Comparison of ENCODE assay signal across 7 cellular contexts in the genomic region with DNA sequence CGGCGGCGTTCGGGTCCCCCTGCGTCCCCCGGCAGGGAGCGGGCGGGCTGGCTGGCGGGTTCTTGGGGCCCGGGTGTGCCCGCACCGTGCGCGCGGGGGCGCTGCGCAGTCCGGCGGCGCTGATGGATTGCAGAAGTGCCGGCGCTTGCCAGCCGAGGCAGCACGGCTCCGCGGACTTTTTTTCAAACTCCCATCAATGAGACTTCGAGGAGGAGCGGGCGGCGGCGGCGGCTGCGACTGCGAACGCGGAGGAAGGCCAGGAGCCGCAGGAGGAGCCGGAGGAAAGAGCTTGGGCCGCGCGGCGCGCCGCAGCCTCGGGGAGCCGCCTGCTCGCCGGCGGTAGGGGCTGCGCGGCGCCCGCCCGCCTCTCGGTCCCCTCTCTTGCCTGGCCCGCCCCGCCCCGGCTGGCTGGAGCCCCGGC. TPM values are rescaled to one million over a fixed set of nuclear protein-coding genes. Genes with fewer than 3 reads are reported as not detected.
DNase-seq lines count a peak whose midpoint lies in the region; ATAC-seq and TF ChIP-seq lines count a peak whose summit lies in the region.

Gene GLI2 (plus strand): TSS at position 119 of the 421 bp plus-strand sequence. CDS start 61,453 bp downstream, outside the sequence.

- H3K4ac ChIP-seq in IMR-90 (ENCODE audit: low read depth, low read length) = peak within 1 kb of the TSS; percentile 97

- 0% methylated on average over 20 of the region's 59 CpGs; no CpG with 5 or more reads in 1 of the 2 experiments for WGBS in IMR-90 (ENCODE audit: extremely low coverage in 2 of 2, insufficient read length in 1 of 2), 2 experiments
- WGBS in liver = under 1% methylated on average over 59 of the region's 59 CpGs

- H3K56ac ChIP-seq in IMR-90 (ENCODE audit: extremely low read depth, insufficient read depth, low read length) = peak within 1 kb of the TSS; percentile 91

- H2BK20ac ChIP-seq in IMR-90 (ENCODE audit: low read depth, low read length) = peak within 1 kb of the TSS; percentile 89

- peak; percentile 65 for TF ChIP-seq RAD21 in IMR-90 (IDR thresholded peaks at IDR 0.05; ENCODE audit: low read length)
- peak in 1 of 2 donors; percentile 35 for TF ChIP-seq RAD21 in liver (IDR thresholded peaks at IDR 0.05)

- H3K4me1 ChIP-seq in IMR-90 (ENCODE audit: control insufficient read depth, insufficient read depth, low read length) (peaks cover 34% of the 10 kb centered on the region), liver (ENCODE audit: control insufficient read depth in 4 of 4, insufficient read depth in 4 of 4, low read length in 3 of 4) (peaks cover 11 to 22% (median 19%) of the 10 kb centered on the region in 4 donors)

- in situ Hi-C loops in IMR-90 (cut with MboI; ENCODE audit: low sequenced_read_pairs) (loop anchor here (10.0 kb wide), 1 partner anchor 79 kb away; no protein-coding TSS in a partner anchor), SK-MEL-5 (cut with HindIII; ENCODE audit: low pct_unique_long_range_greater_than_20kb, low sequenced_read_pairs) (no loop called here)

- H3K9me1 ChIP-seq in IMR-90 (ENCODE audit: insufficient read depth, low read length) = peaks cover 16% of the 10 kb centered on the region

- H3K18ac ChIP-seq in IMR-90 (ENCODE audit: low read depth, low read length) = peak within 1 kb of the TSS; percentile 83

- CTCF ChIA-PET in IMR-90 (lab: Yijun Ruan, JAX) = interaction anchor here (0.6 to 1.5 kb wide), 3 partner anchors 44 to 179 kb away, joined by 3 to 4 read pairs (median 4); no protein-coding TSS in a partner anchor

- ATAC-seq in IMR-90 (ENCODE audit: low read depth) = peak; percentile 63

- intact Hi-C loops in IMR-90 (cut with micrococcal nuclease) = loop anchor here (1.0 to 5.0 kb wide), 4 partner anchors 85 to 340 kb away; no protein-coding TSS in a partner anchor

- H2AFZ ChIP-seq in IMR-90 (replicated peaks; ENCODE audit: low read length, poor library complexity) = peak within 1 kb of the TSS; percentile 89

- H2BK5ac ChIP-seq in IMR-90 (ENCODE audit: low read depth, low read length, poor library complexity, severe bottlenecking) = peak within 1 kb of the TSS; percentile 96

- dilution Hi-C loops in IMR-90 (cut with HindIII; ENCODE audit: low sequenced_read_pairs, unreplicated experiment) = no loop called here

- peak within 1 kb of the TSS; percentile 82 for H2AK5ac ChIP-seq in IMR-90 (ENCODE audit: low read depth, low read length)

- H4K8ac ChIP-seq in IMR-90 (ENCODE audit: low read depth in 2 of 2, low read length in 2 of 2) = peak within 1 kb of the TSS; percentile 91 to 92

- H3K9me3 ChIP-seq in IMR-90 (ENCODE audit: control insufficient read depth, insufficient read depth, low read length) = no peaks in the 10 kb centered on the region
- no peaks in the 10 kb centered on the region for H3K9me3 ChIP-seq in liver (ENCODE audit: control insufficient read depth in 4 of 4, low read length in 3 of 4)

- TF ChIP-seq CTCF in GM10266 (IDR thresholded peaks at IDR 0.05; ENCODE audit: control insufficient read depth, insufficient read depth, low read depth, missing control alignments) = peak; percentile 34
- TF ChIP-seq CTCF in IMR-90 (conservative IDR thresholded peaks at IDR 0.05; ENCODE audit: low read depth, low read length) = peak; percentile 85
- peak; percentile 35 for TF ChIP-seq CTCF in liver (IDR thresholded peaks at IDR 0.05; ENCODE audit: low read depth, low read length, missing input control)

- peak within 1 kb of the TSS; percentile 93 for H3K4me3 ChIP-seq in IMR-90 (ENCODE audit: insufficient read depth, low read depth, low read length)
- peak within 1 kb of the TSS in 1 of 3 donors; percentile 54 for H3K4me3 ChIP-seq in liver (ENCODE audit: low read depth in 1 of 3, low read length in 3 of 3)

- POLR2A ChIA-PET in IMR-90 (lab: Charles Lee; ENCODE audit: unreplicated experiment) = no interaction called here

- H2AK9ac ChIP-seq in IMR-90 (replicated peaks; ENCODE audit: low read depth, low read length, poor library complexity) = peak within 1 kb of the TSS; percentile 97

- H3K4me2 ChIP-seq in IMR-90 (ENCODE audit: low read depth, low read length) = peak within 1 kb of the TSS; percentile 68

- H3K27me3 ChIP-seq in IMR-90 (ENCODE audit: control insufficient read depth, insufficient read depth, low read length) (no peaks in the 10 kb centered on the region), liver (ENCODE audit: control insufficient read depth in 4 of 4, insufficient read depth in 4 of 4, low read length in 3 of 4) (peaks cover 9 to 26% (median 21%) of the 10 kb centered on the region in 4 donors)

- no TSS peak for BruUV-seq in IMR-90 (replicated peaks; lab: Mats Ljungman, UMichigan)

- DNase-seq in GM10266 (ENCODE audit: extremely low spot score) (peak; percentile 66), IMR-90 (peak; percentile 87), SK-MEL-5 (ENCODE audit: low read depth, low spot score) (peak; percentile 62), dermis blood vessel endothelial cell (peak; percentile 84), NCI-H2029 treated with DMSO at 0.1 percent for 48 hours (lab: John Stamatoyannopoulos, UW) (no peak)
- DNase-seq in stimulated activated CD8-positive, alpha-beta memory T cell treated with anti-CD3 and anti-CD28 coated beads, Interleukin-4, amount 100 ng/mL, for 24 hours (ENCODE audit: low read depth) = peak; percentile 13

- H2BK120ac ChIP-seq in IMR-90 (ENCODE audit: low read depth, low read length) = peak within 1 kb of the TSS; percentile 95

- H3K79me1 ChIP-seq in IMR-90 (ENCODE audit: low read depth in 1 of 2, low read length in 2 of 2) = peaks cover 10 to 63% of the 10 kb centered on the region in 2 experiments

- no peaks in the 10 kb centered on the region for H3K36me3 ChIP-seq in IMR-90 (ENCODE audit: control insufficient read depth, insufficient read depth, low read length)
- no peaks in the 10 kb centered on the region for H3K36me3 ChIP-seq in liver (ENCODE audit: control insufficient read depth in 4 of 4, insufficient read depth in 3 of 4, low read depth in 1 of 4, low read length in 3 of 4)

- TF ChIP-seq POLR2A in IMR-90 (IDR thresholded peaks at IDR 0.05; ENCODE audit: low read depth, low read length) = peak; percentile 20; the same call in 1 of the 2 replicates

- peak within 1 kb of the TSS; percentile 91 for H3K9ac ChIP-seq in IMR-90 (ENCODE audit: low read depth, low read length)
- H3K9ac ChIP-seq in liver (ENCODE audit: low read depth in 1 of 2, low read length in 2 of 2) = no peak within 1 kb of the TSS

- H3K23ac ChIP-seq in IMR-90 (ENCODE audit: low read depth, low read length) = peak within 1 kb of the TSS; percentile 100

- H3K27ac ChIP-seq in IMR-90 (ENCODE audit: insufficient read depth, low read length) = peak within 1 kb of the TSS; percentile 98
- H3K27ac ChIP-seq in liver (ENCODE audit: low read depth in 1 of 2, low read length in 2 of 2) = peak within 1 kb of the TSS; percentile 18 to 40

- H4K91ac ChIP-seq in IMR-90 (ENCODE audit: insufficient read depth, low read depth, low read length) = peak within 1 kb of the TSS; percentile 96

- H2BK15ac ChIP-seq in IMR-90 (ENCODE audit: low read depth, low read length) = 0 out of 3 replicates have a peak within 1 kb of the TSS, but pooled peaks have one; percentile 15

- H4K5ac ChIP-seq in IMR-90 (ENCODE audit: low read depth, low read length) = peak within 1 kb of the TSS; percentile 81

- H4K20me1 ChIP-seq in IMR-90 (ENCODE audit: insufficient read depth, low read length) = peaks cover 30% of the 10 kb centered on the region

- H3K14ac ChIP-seq in IMR-90 (replicated peaks; ENCODE audit: low read depth, low read length) = peak within 1 kb of the TSS; percentile 98

TF ChIP-seq in IMR-90, 13 proteins besides CTCF, POLR2A, EP300 and RAD21 (continues in another document):
- TF ChIP-seq MAFK (IDR thresholded peaks at IDR 0.05; ENCODE audit: low read depth, low read length) (no peak), MXI1 (IDR thresholded peaks at IDR 0.05; ENCODE audit: borderline replicate concordance, low read depth, low read length) (peak; percentile 57; the same call in 1 of the 2 replicates), RFX5 (IDR thresholded peaks at IDR 0.05; ENCODE audit: low read depth, low read length) (no peak)
- TF ChIP-seq, protein P1, sequence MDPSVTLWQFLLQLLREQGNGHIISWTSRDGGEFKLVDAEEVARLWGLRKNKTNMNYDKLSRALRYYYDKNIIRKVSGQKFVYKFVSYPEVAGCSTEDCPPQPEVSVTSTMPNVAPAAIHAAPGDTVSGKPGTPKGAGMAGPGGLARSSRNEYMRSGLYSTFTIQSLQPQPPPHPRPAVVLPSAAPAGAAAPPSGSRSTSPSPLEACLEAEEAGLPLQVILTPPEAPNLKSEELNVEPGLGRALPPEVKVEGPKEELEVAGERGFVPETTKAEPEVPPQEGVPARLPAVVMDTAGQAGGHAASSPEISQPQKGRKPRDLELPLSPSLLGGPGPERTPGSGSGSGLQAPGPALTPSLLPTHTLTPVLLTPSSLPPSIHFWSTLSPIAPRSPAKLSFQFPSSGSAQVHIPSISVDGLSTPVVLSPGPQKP (IDR thresholded peaks at IDR 0.05; ENCODE audit: borderline replicate concordance, low read depth, low read length) = no peak

TF ChIP-seq in liver, 16 proteins besides CTCF, POLR2A, EP300 and RAD21 (continues in another document):
- TF ChIP-seq RXRA (IDR thresholded peaks at IDR 0.05) = no peak
- TF ChIP-seq, protein P2, sequence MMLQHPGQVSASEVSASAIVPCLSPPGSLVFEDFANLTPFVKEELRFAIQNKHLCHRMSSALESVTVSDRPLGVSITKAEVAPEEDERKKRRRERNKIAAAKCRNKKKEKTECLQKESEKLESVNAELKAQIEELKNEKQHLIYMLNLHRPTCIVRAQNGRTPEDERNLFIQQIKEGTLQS (IDR thresholded peaks at IDR 0.05) = no peak
- no peak for TF ChIP-seq HNF4G (IDR thresholded peaks at IDR 0.05)
- TF ChIP-seq GABPA (IDR thresholded peaks at IDR 0.05 in 1 of 2, conservative IDR thresholded peaks at IDR 0.05 in 1 of 2) = no peak

RNA-seq across cellular contexts. Expression of gene GLI2, which starts in this region (rescaled TPM):
- total RNA-seq in IMR-90 (2012; rRNA removed) = 3.8 and 4.7 TPM in 2 replicates
- polyA plus RNA-seq in IMR-90 (2012; rRNA removed) = 26.0 and 31.5 TPM in 2 replicates
- 7.6 and 16.7 TPM in 2 replicates for polyA plus RNA-seq in IMR-90 (2012; cell fraction: cytosol; rRNA removed)
- polyA plus RNA-seq in IMR-90 (2012; cell fraction: nucleus; rRNA removed; ENCODE audit: low replicate concordance) = 57.0 and 124 TPM in 2 replicates
- 0.16 and 0.24 TPM in 2 replicates for total RNA-seq in SK-MEL-5 (2014; rRNA removed; shearing (Covaris generic))
- 0.02 and 0.46 TPM in 2 replicates for polyA plus RNA-seq in SK-MEL-5 (2015; cell fraction: cytosol; rRNA removed)
- polyA plus RNA-seq in SK-MEL-5 (2015; cell fraction: nucleus; rRNA removed) = 0.14 and 0.20 TPM in 2 replicates
- 0.34 TPM in 1 of 2 replicates, not detected in the other for total RNA-seq in dermis blood vessel endothelial cell
- total RNA-seq in liver = under 1 TPM; 0.08 to 0.14 TPM
- polyA plus RNA-seq in liver = under 1 TPM; 0.04 to 0.16 TPM

Comparison
In these comparisons a context has a peak if more than half of its experiments do, and no peak if none do; other contexts are left out.
1. RNA of gene GLI2 (polyA plus RNA-seq): 7.6 to 124 TPM in IMR-90; 0.04 to 0.16 TPM in liver; every median in the first group is over 4 times any median in the second.
2. Peak in DNase-seq in SK-MEL-5; RNA of the gene not detected or under 1 TPM.
3. Peak in DNase-seq in dermis blood vessel endothelial cell; RNA of the gene not detected or under 1 TPM.
4. CTCF ChIP-seq: peak in every context shown above with its lines; median percentile 85 in IMR-90; 35 in liver; 34 in GM10266.